In the genomic region with DNA sequence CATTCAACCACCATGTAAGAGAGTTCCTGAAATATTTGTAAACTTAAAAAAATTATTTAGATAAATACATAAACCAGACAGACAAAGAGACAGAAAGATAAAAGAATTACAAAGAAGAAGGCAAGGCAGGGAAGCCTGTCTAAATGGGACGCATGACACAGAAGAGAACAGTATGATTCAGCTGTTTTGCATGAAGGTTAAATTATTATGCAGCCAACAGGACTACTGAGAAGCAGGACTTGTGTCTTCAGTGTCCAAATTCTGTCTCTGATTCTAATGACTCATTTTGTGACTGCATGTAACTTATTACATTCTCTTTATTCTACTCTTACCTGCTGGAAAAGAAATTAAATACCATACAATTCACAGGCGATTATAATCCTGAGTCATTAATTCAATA, we compare ENCODE assay signal across 11 cellular contexts.
DNase-seq lines count a peak whose midpoint lies in the region; ATAC-seq and TF ChIP-seq lines count a peak whose summit lies in the region.
"Had no signal": no experiment of that assay in that cellular context is flagged by ENCODE, and none has a peak within 500 bp of the region (broad histone marks: within the 10 kb centered on the region; RNA-seq: fewer than 3 reads in every experiment).

No MANE protein-coding gene starts in this region.

- no peaks in the 10 kb centered on the region for H4K20me1 ChIP-seq in SK-N-SH (ENCODE audit: insufficient read depth)

- 0 out of 4 replicates have a peak, but pooled peaks of 1 of the 2 experiments have one; percentile 24 for TF ChIP-seq EP300 in SK-N-SH (IDR thresholded peaks at IDR 0.05; ENCODE audit: borderline replicate concordance in 1 of 2, low read depth in 1 of 2, low read length in 1 of 2)

- DNase-seq in SK-N-SH: no peak
- DNase-seq in left lung: no peak
- no peak for DNase-seq in retina
- DNase-seq in NOMO-1 treated with DMSO at 0.1 percent for 48 hours (lab: John Stamatoyannopoulos, UW; ENCODE audit: unreplicated experiment): no peak
- DNase-seq in activated naive CD4-positive, alpha-beta T cell treated with anti-CD3 and anti-CD28 coated beads, Interleukin-2, amount 50 U/mL, for 72 hours (ENCODE audit: low spot score in 2 of 2): no peak
- DNase-seq: activated CD4-positive, CD25-positive, alpha-beta regulatory T cell had no signal

- H3F3A ChIP-seq in SK-N-SH (replicated peaks; ENCODE audit: insufficient read depth): peaks cover 20% of the 10 kb centered on the region

- intact Hi-C loops in left lung (cut with DNase I): no loop called here

- no peaks in the 10 kb centered on the region for H3K36me3 Mint-ChIP-seq in activated naive CD4-positive, alpha-beta T cell treated with anti-CD3 and anti-CD28 coated beads, Interleukin-2, amount 50 U/mL, for 72 hours
- H3K36me3 Mint-ChIP-seq: memory B cell had no signal

- H3K27ac ChIP-seq in SK-N-SH (ENCODE audit: low read depth in 2 of 2, low read length in 1 of 2) (peak overlapping the region; percentile 56 to 85), left lung (no peak overlapping the region)

- no peaks in the 10 kb centered on the region for H3K9me2 ChIP-seq in SK-N-SH

- H3K4me2 ChIP-seq in SK-N-SH: 0 out of 2 replicates have a peak overlapping the region, but pooled peaks have one; percentile 22

- POLR2A ChIA-PET in SK-N-SH (lab: Yijun Ruan, JAX): no interaction called here

- peak; percentile 94 for ATAC-seq in GM18520 (IDR thresholded peaks at IDR 0.05; ENCODE audit: unreplicated experiment)
- peak; percentile 94 for ATAC-seq in HG02759 (IDR thresholded peaks at IDR 0.05; ENCODE audit: unreplicated experiment)
- ATAC-seq in left lung: peak; percentile 26
- no peak for ATAC-seq in activated naive CD4-positive, alpha-beta T cell treated with anti-CD3 and anti-CD28 coated beads, Interleukin-2, amount 50 U/mL, for 72 hours
- no peak for ATAC-seq in GM21381 (IDR thresholded peaks at IDR 0.05; ENCODE audit: unreplicated experiment)

- H3K4me1 ChIP-seq in SK-N-SH (ENCODE audit: control insufficient read depth in 1 of 2, insufficient read depth in 2 of 2, low read depth in 1 of 2, low read length in 1 of 2) (peaks cover 0 to 6% of the 10 kb centered on the region in 2 experiments; a peak in 2 of 4 replicates), left lung (no peaks in the 10 kb centered on the region)

- H3K27me3 ChIP-seq in SK-N-SH (ENCODE audit: insufficient read depth): no peaks in the 10 kb centered on the region
- H3K27me3 ChIP-seq in left lung: no peaks in the 10 kb centered on the region

- WGBS in SK-N-SH (ENCODE audit: low lambda C conversion rate): 18% methylated on average over 2 of the region's 2 CpGs

- no peaks in the 10 kb centered on the region for H3K36me3 ChIP-seq in SK-N-SH (replicated peaks in 1 of 2; ENCODE audit: control insufficient read depth in 1 of 2, insufficient read depth in 2 of 2, low read length in 1 of 2)
- H3K36me3 ChIP-seq in left lung: no peaks in the 10 kb centered on the region

- peaks cover 4% of the 10 kb centered on the region; the same call in 1 of the 2 replicates for H3K9me3 ChIP-seq in SK-N-SH
- H3K9me3 ChIP-seq in left lung: no peaks in the 10 kb centered on the region

- TF ChIP-seq RAD21 in SK-N-SH (IDR thresholded peaks at IDR 0.05; ENCODE audit: low read length): no peak

- H3K4me3 ChIP-seq in SK-N-SH (ENCODE audit: low read depth in 2 of 2, low read length in 1 of 2) (no peak overlapping the region), left lung (no peak overlapping the region)

- peak overlapping the region; percentile 69; the same call in 1 of the 2 replicates for H2AFZ ChIP-seq in SK-N-SH (ENCODE audit: low read depth)

- H3K9me3 Mint-ChIP-seq in activated naive CD4-positive, alpha-beta T cell treated with anti-CD3 and anti-CD28 coated beads, Interleukin-2, amount 50 U/mL, for 72 hours: no peaks in the 10 kb centered on the region
- H3K9me3 Mint-ChIP-seq: dendritic cell treated with granulocyte-macrophage colony-stimulating factor and Interleukin-4, amounts not matched to agents 40 ng/mL and 50 ng/mL, for 4 days; memory B cell had no signal

- H3K27ac Mint-ChIP-seq in activated naive CD4-positive, alpha-beta T cell treated with anti-CD3 and anti-CD28 coated beads, Interleukin-2, amount 50 U/mL, for 72 hours: no peak overlapping the region
- H3K27ac Mint-ChIP-seq: dendritic cell treated with granulocyte-macrophage colony-stimulating factor and Interleukin-4, amounts not matched to agents 40 ng/mL and 50 ng/mL, for 4 days; memory B cell had no signal

- CTCF ChIA-PET in SK-N-SH (lab: Yijun Ruan, JAX): no interaction called here

- TF ChIP-seq CTCF in SK-N-SH (IDR thresholded peaks at IDR 0.05) (no peak), left lung (IDR thresholded peaks at IDR 0.05) (no peak)

- no peak overlapping the region for H3K9ac ChIP-seq in SK-N-SH

- no peaks in the 10 kb centered on the region for H3K79me2 ChIP-seq in SK-N-SH (ENCODE audit: insufficient read depth)

TF ChIP-seq in SK-N-SH, 30 proteins besides CTCF, POLR2A, EP300 and RAD21:
- TF ChIP-seq FOXJ3 (CRISPR knock-in tag; IDR thresholded peaks at IDR 0.05) (no peak), FOSL2 (IDR thresholded peaks at IDR 0.05; ENCODE audit: borderline replicate concordance, low read depth) (peak; percentile 30; the same call in 1 of the 2 replicates), TCF12 (IDR thresholded peaks at IDR 0.05) (peak; percentile 38), JUND (IDR thresholded peaks at IDR 0.05) (peak; percentile 40; the same call in 1 of the 2 replicates), NRF1 (IDR thresholded peaks at IDR 0.05; ENCODE audit: low read depth, low read length) (no peak), MXI1 (IDR thresholded peaks at IDR 0.05; ENCODE audit: low read depth, low read length) (no peak)

Comparison
In these comparisons a context has a peak if more than half of its experiments do, and no peak if none do; other contexts are left out.
1. ATAC-seq: peak in GM18520 (single experiment), HG02759 (single experiment) and left lung (single experiment); none in activated naive CD4-positive, alpha-beta T cell treated with anti-CD3 and anti-CD28 coated beads, Interleukin-2, amount 50 U/mL, for 72 hours (0 of 2) and GM21381 (single experiment).
2. H3K27ac ChIP-seq: peak in SK-N-SH (2 of 2); none in left lung (0 of 2).